In the genomic region with DNA sequence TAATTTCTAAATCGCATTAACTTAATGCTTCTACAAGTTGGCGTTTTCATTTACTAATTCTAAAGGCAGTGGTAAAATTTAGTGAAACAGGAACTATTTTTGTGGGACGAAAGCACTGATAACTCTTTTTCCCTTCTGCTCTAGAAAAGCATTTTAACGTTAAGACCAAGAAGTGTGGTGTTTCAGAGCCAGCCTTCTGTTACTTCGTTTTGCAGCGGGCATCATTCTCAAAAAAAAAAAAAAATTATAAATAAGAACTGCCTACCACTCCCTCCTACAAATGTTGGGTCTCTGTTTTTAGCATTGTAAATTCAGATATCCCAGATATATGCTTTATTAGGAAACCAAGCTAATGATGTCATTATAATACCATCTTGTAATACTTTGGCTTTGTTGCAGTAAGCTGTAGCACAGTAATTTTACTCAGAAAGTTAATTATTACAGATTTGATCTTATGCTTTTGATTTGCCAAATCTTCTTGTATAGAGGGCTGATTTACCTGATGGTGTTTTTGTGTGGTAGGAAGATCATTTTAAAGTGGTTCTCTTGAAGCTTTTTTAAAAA, we compare ENCODE assay signal across 8 cellular contexts. TPM values are rescaled to one million over a fixed set of nuclear protein-coding genes. Genes with fewer than 3 reads are reported as not detected.
DNase-seq lines count a peak whose midpoint lies in the region; ATAC-seq and TF ChIP-seq lines count a peak whose summit lies in the region.

No MANE protein-coding gene starts in this region.

- H4K8ac ChIP-seq in trophoblast cell (ENCODE audit: low read depth, low read length), result no peak overlapping the region

- TF ChIP-seq CTCF in DOHH2 (IDR thresholded peaks at IDR 0.05; ENCODE audit: low read depth, low read length, poor library complexity, severe bottlenecking), result no peak
- no peak for TF ChIP-seq CTCF in OCI-LY7 (conservative IDR thresholded peaks at IDR 0.05; ENCODE audit: low read length)
- no peak for TF ChIP-seq CTCF in epithelial cell of proximal tubule (conservative IDR thresholded peaks at IDR 0.05; ENCODE audit: low read depth, low read length)
- no peak for TF ChIP-seq CTCF in omental fat pad (IDR thresholded peaks at IDR 0.05)

- H3K4me2 ChIP-seq in DOHH2 (ENCODE audit: low read length) (peak overlapping the region; percentile 66), OCI-LY7 (ENCODE audit: low read length) (peak overlapping the region; percentile 87), trophoblast cell (ENCODE audit: low read length) (peak overlapping the region; percentile 86)

- intact Hi-C loops in OCI-LY7 (cut with micrococcal nuclease; ENCODE audit: unreplicated experiment), result loop anchor here (2.0 to 10.0 kb wide), 3 partner anchors 80 to 1880 kb away; a partner anchor contains a TSS

- CTCF ChIA-PET in OCI-LY7 (lab: Charles Lee; ENCODE audit: unreplicated experiment), result interaction anchor here (0.5 kb wide), 1 partner anchor 33 kb away, joined by 3 read pairs; no protein-coding TSS in a partner anchor

- no peak overlapping the region for H3K23ac ChIP-seq in trophoblast cell (ENCODE audit: low read length)

- H2BK5ac ChIP-seq in trophoblast cell (ENCODE audit: low read depth, low read length, poor library complexity), result no peak overlapping the region

- no peak overlapping the region for H2AK5ac ChIP-seq in trophoblast cell (ENCODE audit: low read length)

- no peaks in the 10 kb centered on the region for H3K27me3 ChIP-seq in DOHH2 (ENCODE audit: control insufficient read depth, low read length)
- H3K27me3 ChIP-seq in trophoblast cell (ENCODE audit: insufficient read depth, low read length), result no peaks in the 10 kb centered on the region

- DNase-seq in OCI-LY7 (ENCODE audit: low spot score), result no peak
- DNase-seq in epithelial cell of proximal tubule (ENCODE audit: low read depth), result no peak
- DNase-seq in trophoblast cell, result peak in 1 of 2 donors; percentile 7
- no peak for DNase-seq in stimulated activated CD8-positive, alpha-beta memory T cell treated with anti-CD3 and anti-CD28 coated beads, Interleukin-4, amount 100 ng/mL, for 48 hours
- no peak for DNase-seq in cerebellar nuclear complex (lab: John Stamatoyannopoulos, UW)
- no peak for DNase-seq in omental fat pad (ENCODE audit: low spot score)

- POLR2A ChIA-PET in OCI-LY7 (lab: Charles Lee), result interaction anchor here (0.6 to 2.2 kb wide), 13 partner anchors 12 to 786 kb away, joined by 3 to 10 read pairs (median 3); no protein-coding TSS in a partner anchor

- H3K9me3 ChIP-seq in DOHH2 (ENCODE audit: control insufficient read depth, insufficient read depth, low read length) (no peaks in the 10 kb centered on the region), OCI-LY7 (ENCODE audit: low read length) (peaks cover 4% of the 10 kb centered on the region; the same call in 1 of the 2 replicates), trophoblast cell (ENCODE audit: insufficient read depth, low read depth, low read length) (no peaks in the 10 kb centered on the region)

- H2BK120ac ChIP-seq in trophoblast cell (ENCODE audit: insufficient read depth, low read length, poor library complexity), result no peak overlapping the region

- H3K4me3 ChIP-seq in DOHH2 (ENCODE audit: low read length) (peak overlapping the region; percentile 96), OCI-LY7 (ENCODE audit: low read depth, low read length, poor library complexity, severe bottlenecking) (peak overlapping the region; percentile 86), epithelial cell of proximal tubule (ENCODE audit: low read depth, low read length) (peak overlapping the region; percentile 90), trophoblast cell (ENCODE audit: low read depth, low read length) (no peak overlapping the region)

- WGBS in trophoblast cell (ENCODE audit: extremely low coverage, insufficient coverage, insufficient read length), result no CpG with 5 or more reads among the region's 6 CpGs

- H3K4me1 ChIP-seq in DOHH2 (ENCODE audit: control insufficient read depth, low read length) (peaks cover 22% of the 10 kb centered on the region), OCI-LY7 (ENCODE audit: insufficient read depth, low read length, poor library complexity, severe bottlenecking) (peaks cover 19% of the 10 kb centered on the region), trophoblast cell (ENCODE audit: control insufficient read depth in 1 of 2, insufficient read depth in 2 of 2, low read length in 2 of 2) (no peaks in the 10 kb centered on the region)

- H3K79me2 ChIP-seq in DOHH2 (ENCODE audit: control insufficient read depth, low read length), result peaks cover 64% of the 10 kb centered on the region
- H3K79me2 ChIP-seq in OCI-LY7 (ENCODE audit: insufficient read depth, low read depth, low read length), result peaks cover 60% of the 10 kb centered on the region
- H3K79me2 ChIP-seq in trophoblast cell (ENCODE audit: control insufficient read depth, insufficient read depth, low read length, poor library complexity), result peaks cover 9% of the 10 kb centered on the region

- H3K14ac ChIP-seq in trophoblast cell (ENCODE audit: low read length), result no peak overlapping the region

- H3K36me3 ChIP-seq in DOHH2 (ENCODE audit: control insufficient read depth, low read length) (peaks cover 5% of the 10 kb centered on the region; the same call in 1 of the 2 replicates), OCI-LY7 (ENCODE audit: insufficient read depth, low read length) (0 out of 2 replicates have a peak, but pooled peaks cover 4% of the 10 kb centered on the region), trophoblast cell (ENCODE audit: control insufficient read depth in 1 of 2, insufficient read depth in 2 of 2, low read length in 2 of 2) (peaks cover 0 to 3% of the 10 kb centered on the region in 2 experiments)

- H2AFZ ChIP-seq in OCI-LY7 (ENCODE audit: low read length) (peak overlapping the region; percentile 23; the same call in 1 of the 2 replicates), trophoblast cell (ENCODE audit: insufficient read depth, low read length, poor library complexity) (no peak overlapping the region)

- no peak overlapping the region for H3K9ac ChIP-seq in trophoblast cell (ENCODE audit: low read length)

- H4K12ac ChIP-seq in trophoblast cell (ENCODE audit: low read depth, low read length), result no peak overlapping the region

- no peak overlapping the region for H3K4ac ChIP-seq in trophoblast cell (ENCODE audit: low read depth, low read length)

- H3K9me2 ChIP-seq in DOHH2 (replicated peaks; ENCODE audit: control insufficient read depth, low read length), result no peaks in the 10 kb centered on the region
- no peaks in the 10 kb centered on the region for H3K9me2 ChIP-seq in OCI-LY7 (ENCODE audit: insufficient read depth, low read length)

- H2BK12ac ChIP-seq in trophoblast cell (ENCODE audit: low read length), result no peak overlapping the region

- ATAC-seq in omental fat pad (ENCODE audit: low FRiP score) (no peak), HG02938 (IDR thresholded peaks at IDR 0.05; ENCODE audit: unreplicated experiment) (no peak)

- peaks cover 11% of the 10 kb centered on the region for H3K79me1 ChIP-seq in trophoblast cell (ENCODE audit: low read length)

- H3K27ac ChIP-seq in DOHH2 (ENCODE audit: low read depth, low read length), result peak overlapping the region; percentile 72
- H3K27ac ChIP-seq in OCI-LY7 (ENCODE audit: low read depth, low read length, poor library complexity, severe bottlenecking), result peak overlapping the region; percentile 72
- H3K27ac ChIP-seq in trophoblast cell (ENCODE audit: low read depth, low read length), result no peak overlapping the region

- BruUV-seq in OCI-LY7 (replicated peaks; lab: Mats Ljungman, UMichigan), result TSS peak; percentile 71

- no peaks in the 10 kb centered on the region for H4K20me1 ChIP-seq in DOHH2 (ENCODE audit: control insufficient read depth, insufficient read depth, low read depth, low read length)
- 0 out of 2 replicates have a peak, but pooled peaks cover 6% of the 10 kb centered on the region for H4K20me1 ChIP-seq in OCI-LY7 (ENCODE audit: insufficient read depth, low read length)

- H3K18ac ChIP-seq in trophoblast cell (ENCODE audit: low read length), result no peak overlapping the region

- H3F3A ChIP-seq in DOHH2 (ENCODE audit: control insufficient read depth, insufficient read depth), result peaks cover 9% of the 10 kb centered on the region

- no peak overlapping the region for H4K91ac ChIP-seq in trophoblast cell (ENCODE audit: low read depth, low read length)

RNA-seq across cellular contexts. Expression of a gene that starts 1.6 kb away (rescaled TPM):
- 55.6 and 58.6 TPM in 2 replicates for total RNA-seq in OCI-LY7 (2014; rRNA removed; shearing (Covaris generic))
- total RNA-seq in OCI-LY7 (2022) (87.9 and 92.0 TPM in 2 replicates), epithelial cell of proximal tubule (22.7 and 30.0 TPM in 2 replicates), omental fat pad (100 to 1,000 TPM in 1 of 4 donors, 10 to 100 TPM in 3; 59.0 to 117 (median 75.7) TPM)
- 20.9 and 21.3 TPM in 2 replicates for polyA plus RNA-seq in trophoblast cell (2013)
